In genomic region chr20:54199283-54199682, GRCh38 we compare ENCODE assay signal across 1 cellular context.
A peak's percentile ranks its signal among the peaks of the same experiment; 100 is the strongest.
TF ChIP-seq lines count a peak whose summit lies in the region.

No MANE protein-coding gene starts in this region.

TF ChIP-seq in GM12878, 131 proteins besides CTCF, POLR2A, EP300 and RAD21:
- TF ChIP-seq TCF7 (IDR thresholded peaks at IDR 0.05; ENCODE audit: borderline replicate concordance): no peak
- TF ChIP-seq EZH2 (IDR thresholded peaks at IDR 0.05; ENCODE audit: borderline replicate concordance, control insufficient read depth, low read depth, low read length): no peak
- TF ChIP-seq PML (IDR thresholded peaks at IDR 0.05; ENCODE audit: low read length): no peak
- 0 out of 4 replicates have a peak, but pooled peaks of 1 of the 2 experiments have one; percentile 21 for TF ChIP-seq ETV6 (conservative IDR thresholded peaks at IDR 0.05 in 1 of 2, IDR thresholded peaks at IDR 0.05 in 1 of 2; ENCODE audit: borderline replicate concordance in 1 of 2, low read depth in 1 of 2)
- TF ChIP-seq ATF3 (IDR thresholded peaks at IDR 0.05; ENCODE audit: borderline replicate concordance, extremely low read depth, low read depth, low read length): no peak
- peak; percentile 19; the same call in 1 of the 2 replicates for TF ChIP-seq NFXL1 (IDR thresholded peaks at IDR 0.05; ENCODE audit: borderline replicate concordance)
- no peak for TF ChIP-seq ZNF592 (IDR thresholded peaks at IDR 0.05)
TF ChIP-seq in GM12878: peak in this region for 2.
